In the genomic region with DNA sequence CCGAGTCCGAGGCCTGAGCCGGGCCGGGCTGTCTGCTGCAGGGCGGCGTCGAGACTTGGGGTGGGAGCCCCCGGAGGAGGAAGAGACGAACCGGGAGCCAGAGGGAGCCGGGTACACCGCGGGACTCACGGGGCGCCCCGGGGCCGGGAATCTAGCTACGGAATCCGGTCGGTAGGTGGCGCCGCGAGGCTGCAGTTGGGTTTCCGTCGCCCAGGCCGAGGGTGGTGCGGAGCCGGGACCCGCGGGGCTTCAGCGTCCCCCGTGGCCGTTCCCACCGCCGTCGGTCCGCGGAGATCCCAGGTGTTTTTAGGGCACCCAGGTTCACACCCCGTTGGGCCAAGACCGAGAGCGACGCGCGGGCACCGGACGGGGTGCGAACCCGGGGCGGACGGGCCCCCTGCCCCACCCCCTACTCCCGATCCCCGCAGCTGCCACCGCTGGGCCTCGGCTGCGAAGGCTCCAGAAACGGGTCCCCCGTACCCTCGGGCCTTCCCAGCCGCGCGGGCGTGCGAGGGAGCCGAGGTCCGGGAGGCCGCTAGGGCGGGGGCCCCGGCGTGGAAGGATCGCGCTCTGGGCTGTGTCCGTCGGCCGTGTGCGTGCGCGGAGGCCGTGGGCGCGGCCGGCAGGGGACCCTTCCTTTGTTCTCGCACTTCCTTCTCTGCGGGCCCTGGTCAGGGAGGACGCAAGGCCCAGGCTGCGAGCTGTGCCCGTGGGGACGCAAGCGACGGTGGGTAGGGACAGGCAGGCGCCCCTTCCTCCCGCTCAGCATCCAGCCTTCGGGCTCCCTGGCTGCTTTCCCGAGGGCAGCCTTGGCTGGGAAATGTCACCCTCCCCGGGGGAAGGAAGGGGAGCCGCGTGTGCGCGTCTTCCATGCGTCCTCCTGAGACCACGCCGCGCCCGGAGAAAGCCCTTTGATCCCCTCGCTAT, we compare ENCODE assay signal across 8 cellular contexts.
DNase-seq lines count a peak whose midpoint lies in the region; ATAC-seq and TF ChIP-seq lines count a peak whose summit lies in the region.

No MANE protein-coding gene starts in this region.

- peak overlapping the region; percentile 12 to 30 for H3K9ac ChIP-seq in colonic mucosa (ENCODE audit: low read depth in 2 of 2, low read length in 2 of 2)

- H3K36me3 ChIP-seq in DOHH2 (ENCODE audit: control insufficient read depth, low read length), result no peaks in the 10 kb centered on the region
- H3K36me3 ChIP-seq in colonic mucosa, result no peaks in the 10 kb centered on the region

- intact Hi-C loops in colonic mucosa (cut with DNase I), result loop anchor here (1.0 to 10.0 kb wide), 3 partner anchors 227 to 987 kb away; no protein-coding TSS in a partner anchor

- no peaks in the 10 kb centered on the region; the same call in 1 of the 2 replicates for H3K9me2 ChIP-seq in DOHH2 (replicated peaks; ENCODE audit: control insufficient read depth, low read length)

- TF ChIP-seq CTCF in DOHH2 (IDR thresholded peaks at IDR 0.05; ENCODE audit: low read depth, low read length, poor library complexity, severe bottlenecking) (peak; percentile 87), colonic mucosa (IDR thresholded peaks at IDR 0.05) (peak; percentile 59)

- ATAC-seq in HG02610 (IDR thresholded peaks at IDR 0.05; ENCODE audit: unreplicated experiment) (peak; percentile 63), left lobe of liver (peak; percentile 95), HG03378 (IDR thresholded peaks at IDR 0.05; ENCODE audit: unreplicated experiment) (no peak)

- no peaks in the 10 kb centered on the region for H4K20me1 ChIP-seq in DOHH2 (ENCODE audit: control insufficient read depth, insufficient read depth, low read depth, low read length)

- no peaks in the 10 kb centered on the region for H3K9me3 ChIP-seq in DOHH2 (ENCODE audit: control insufficient read depth, insufficient read depth, low read length)
- H3K9me3 ChIP-seq in colonic mucosa, result no peaks in the 10 kb centered on the region

- DNase-seq in NCI-H2196 (lab: John Stamatoyannopoulos, UW; ENCODE audit: unreplicated experiment) (peak; percentile 81), colonic mucosa (peak; percentile 79), left lobe of liver (ENCODE audit: low spot score) (peak; percentile 75)
- peak; percentile 72 to 77 for DNase-seq in activated CD4-positive, alpha-beta T cell treated with anti-CD3 and anti-CD28 coated beads for 4 hours
- DNase-seq in stimulated activated CD4-positive, alpha-beta T cell treated with anti-CD3 and anti-CD28 coated beads, Interleukin-1b, Interleukin-23, amount 100 ng/mL, for 48 hours, result peak; percentile 72

- no peaks in the 10 kb centered on the region for H3F3A ChIP-seq in DOHH2 (ENCODE audit: control insufficient read depth, insufficient read depth)

- no peaks in the 10 kb centered on the region for H3K79me2 ChIP-seq in DOHH2 (ENCODE audit: control insufficient read depth, low read length)

- no peak overlapping the region for H3K27ac ChIP-seq in DOHH2 (ENCODE audit: low read depth, low read length)
- no peak overlapping the region for H3K27ac ChIP-seq in colonic mucosa

- H3K4me1 ChIP-seq in DOHH2 (ENCODE audit: control insufficient read depth, low read length) (peaks cover 20% of the 10 kb centered on the region), colonic mucosa (peaks cover 5% of the 10 kb centered on the region)

- H3K4me2 ChIP-seq in DOHH2 (ENCODE audit: low read length), result peak overlapping the region; percentile 96

- peaks cover 3% of the 10 kb centered on the region for H3K27me3 ChIP-seq in DOHH2 (ENCODE audit: control insufficient read depth, low read length)
- H3K27me3 ChIP-seq in colonic mucosa, result no peaks in the 10 kb centered on the region

- H3K4me3 ChIP-seq in DOHH2 (ENCODE audit: low read length) (peak overlapping the region; percentile 77), colonic mucosa (peak overlapping the region; percentile 68)
